Comparison of ENCODE assay signal across 1 cellular context in the genomic region with DNA sequence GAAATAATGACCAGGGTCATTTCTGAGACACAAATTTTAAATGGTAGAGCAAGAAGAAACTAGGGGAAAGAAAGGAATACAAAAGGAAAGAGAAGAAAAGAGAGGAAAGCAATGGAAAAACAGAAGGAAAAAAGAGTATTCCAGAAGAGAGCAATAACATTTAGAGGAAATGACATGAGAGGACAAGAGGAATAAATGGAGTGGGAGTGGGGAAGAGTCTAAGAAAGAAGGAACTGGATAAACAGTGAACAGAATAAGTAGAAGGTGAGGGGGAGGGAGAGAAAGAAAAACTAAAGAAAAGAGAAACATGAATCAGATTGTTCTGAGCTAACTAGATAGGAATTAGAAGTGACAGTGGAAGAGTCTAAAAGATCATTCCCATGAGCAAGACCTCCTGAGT.
TF ChIP-seq lines count a peak whose summit lies in the region.

No MANE protein-coding gene starts in this region.

TF ChIP-seq in SK-N-SH treated with all-trans-retinoic acid at 6 μM for 48 hours, 23 proteins besides CTCF, POLR2A, EP300 and RAD21 (continued from another document):
- no peak for TF ChIP-seq BACH2 (CRISPR knock-in tag; IDR thresholded peaks at IDR 0.05; ENCODE audit: borderline replicate concordance)
- no peak for TF ChIP-seq TOX (CRISPR knock-in tag; IDR thresholded peaks at IDR 0.05; ENCODE audit: borderline replicate concordance)
- no peak for TF ChIP-seq OSR1 (CRISPR knock-in tag; IDR thresholded peaks at IDR 0.05)
- TF ChIP-seq, protein P1, sequence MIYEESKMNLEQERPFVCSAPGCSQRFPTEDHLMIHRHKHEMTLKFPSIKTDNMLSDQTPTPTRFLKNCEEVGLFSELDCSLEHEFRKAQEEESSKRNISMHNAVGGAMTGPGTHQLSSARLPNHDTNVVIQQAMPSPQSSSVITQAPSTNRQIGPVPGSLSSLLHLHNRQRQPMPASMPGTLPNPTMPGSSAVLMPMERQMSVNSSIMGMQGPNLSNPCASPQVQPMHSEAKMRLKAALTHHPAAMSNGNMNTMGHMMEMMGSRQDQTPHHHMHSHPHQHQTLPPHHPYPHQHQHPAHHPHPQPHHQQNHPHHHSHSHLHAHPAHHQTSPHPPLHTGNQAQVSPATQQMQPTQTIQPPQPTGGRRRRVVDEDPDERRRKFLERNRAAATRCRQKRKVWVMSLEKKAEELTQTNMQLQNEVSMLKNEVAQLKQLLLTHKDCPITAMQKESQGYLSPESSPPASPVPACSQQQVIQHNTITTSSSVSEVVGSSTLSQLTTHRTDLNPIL (CRISPR knock-in tag; IDR thresholded peaks at IDR 0.05; ENCODE audit: low read depth) = no peak
- TF ChIP-seq CSDC2 (CRISPR knock-in tag; IDR thresholded peaks at IDR 0.05) = no peak
